1 cellular context compared by ENCODE assay signal in genomic region chr4:4578981-4579380, GRCh38.
TF ChIP-seq lines count a peak whose summit lies in the region.

No MANE protein-coding gene starts in this region.

TF ChIP-seq in H1, 55 proteins besides CTCF, POLR2A, EP300 and RAD21 (continued from another document):
- TF ChIP-seq RXRA (IDR thresholded peaks at IDR 0.05; ENCODE audit: insufficient read depth, low read depth, low read length) (0 out of 2 replicates have a peak, but pooled peaks have one; percentile 66), CHD2 (IDR thresholded peaks at IDR 0.05; ENCODE audit: low read length) (no peak), SIN3A (conservative IDR thresholded peaks at IDR 0.05 in 1 of 2, IDR thresholded peaks at IDR 0.05 in 1 of 2; ENCODE audit: low read depth in 1 of 2, low read length in 2 of 2) (0 out of 4 replicates have a peak, but pooled peaks of 1 of the 2 experiments have one; percentile 34), SP1 (IDR thresholded peaks at IDR 0.05; ENCODE audit: low read depth, low read length) (no peak), EZH2 (IDR thresholded peaks at IDR 0.05; ENCODE audit: low read depth, low read length, severe bottlenecking) (no peak), FOSL1 (IDR thresholded peaks at IDR 0.05; ENCODE audit: insufficient read depth, low read depth, low read length) (no peak), NRF1 (IDR thresholded peaks at IDR 0.05; ENCODE audit: low read depth, low read length) (no peak)
